In genomic region chr9:132407196-132407595, GRCh38 we compare ENCODE assay signal across 9 cellular contexts. TPM values are rescaled to one million over a fixed set of nuclear protein-coding genes. Genes with fewer than 3 reads are reported as not detected.
DNase-seq lines count a peak whose midpoint lies in the region; ATAC-seq and TF ChIP-seq lines count a peak whose summit lies in the region.
"Had no signal": no experiment of that assay in that cellular context is flagged by ENCODE, and none has a peak within 500 bp of the region (broad histone marks: within the 10 kb centered on the region; RNA-seq: fewer than 3 reads in every experiment).

No MANE protein-coding gene starts in this region.

- peaks cover 29% of the 10 kb centered on the region for H3K36me3 Mint-ChIP-seq in activated naive CD8-positive, alpha-beta T cell treated with anti-CD3 and anti-CD28 coated beads for 36 hours

- TF ChIP-seq EP300 in tibial nerve (IDR thresholded peaks at IDR 0.05), result no peak

- no peak for TF ChIP-seq CTCF in lower lobe of right lung (IDR thresholded peaks at IDR 0.05)
- no peak for TF ChIP-seq CTCF in tibial nerve (IDR thresholded peaks at IDR 0.05)

- H3K9me3 ChIP-seq in lower lobe of right lung, result no peaks in the 10 kb centered on the region
- H3K9me3 ChIP-seq in tibial nerve, result no peaks in the 10 kb centered on the region

- H3K27me3 Mint-ChIP-seq in activated naive CD8-positive, alpha-beta T cell treated with anti-CD3 and anti-CD28 coated beads for 36 hours, result peaks cover 21% of the 10 kb centered on the region

- peaks cover 14% of the 10 kb centered on the region for H3K36me3 ChIP-seq in lower lobe of right lung
- peaks cover 0 to 15% (median 0%) of the 10 kb centered on the region in 3 donors for H3K36me3 ChIP-seq in tibial nerve

- H3K27ac Mint-ChIP-seq in activated naive CD8-positive, alpha-beta T cell treated with anti-CD3 and anti-CD28 coated beads for 36 hours, result peak overlapping the region; percentile 94

- H3K27me3 ChIP-seq in lower lobe of right lung (ENCODE audit: low read depth) (peaks cover 30% of the 10 kb centered on the region), tibial nerve (peaks cover 0 to 32% of the 10 kb centered on the region in 2 donors)

- no peaks in the 10 kb centered on the region for H3K9me3 Mint-ChIP-seq in activated naive CD8-positive, alpha-beta T cell treated with anti-CD3 and anti-CD28 coated beads for 36 hours

- H3K27ac ChIP-seq in lower lobe of right lung, result peak overlapping the region; percentile 31
- H3K27ac ChIP-seq in tibial nerve, result no peak overlapping the region

- peak overlapping the region; percentile 82 for H3K4me3 ChIP-seq in lower lobe of right lung
- H3K4me3 ChIP-seq in tibial nerve, result peak overlapping the region in 3 of 4 donors; percentile 58 to 68 (median 67)

- no peak for TF ChIP-seq POLR2A in tibial nerve (IDR thresholded peaks at IDR 0.05)

- ATAC-seq in lower lobe of right lung (no peak), HG02970 (IDR thresholded peaks at IDR 0.05; ENCODE audit: low FRiP score, unreplicated experiment) (no peak), HG03469 (IDR thresholded peaks at IDR 0.05; ENCODE audit: unreplicated experiment) (no peak), HG03159 (IDR thresholded peaks at IDR 0.05; ENCODE audit: unreplicated experiment) (no peak)

- H3K4me1 ChIP-seq in lower lobe of right lung (peaks cover 47% of the 10 kb centered on the region), tibial nerve (peaks cover 0 to 52% (median 25%) of the 10 kb centered on the region in 4 donors)

- 89 to 90% methylated on average over 2 of the region's 2 CpGs for WGBS in tibial nerve, 2 donors

- intact Hi-C loops in lower lobe of right lung (cut with DNase I), result no loop called here

- peak overlapping the region; percentile 82 for H3K4me3 Mint-ChIP-seq in activated naive CD8-positive, alpha-beta T cell treated with anti-CD3 and anti-CD28 coated beads for 36 hours

- DNase-seq in activated effector memory CD4-positive, alpha-beta T cell treated with anti-CD3 and anti-CD28 coated beads, Interleukin-2, amount 50 U/mL, for 16 hours, result peak; percentile 54
- DNase-seq in activated effector memory CD4-positive, alpha-beta T cell treated with Interleukin-2 at 50 U/mL for 16 hours, result no peak
- no peak for DNase-seq in activated naive CD8-positive, alpha-beta T cell treated with anti-CD3 and anti-CD28 coated beads for 36 hours
- no peak for DNase-seq in lower lobe of right lung
- no peak for DNase-seq in tibial nerve (ENCODE audit: low spot score in 2 of 2)

- H3K4me1 Mint-ChIP-seq in activated naive CD8-positive, alpha-beta T cell treated with anti-CD3 and anti-CD28 coated beads for 36 hours, result peaks cover 55% of the 10 kb centered on the region

RNA-seq across cellular contexts. Expression of gene TTF1, which starts 0.6 kb away (rescaled TPM):
- total RNA-seq in activated naive CD8-positive, alpha-beta T cell treated with anti-CD3 and anti-CD28 coated beads for 36 hours, result 10 to 100 TPM; 41.5 to 42.2 TPM
- total RNA-seq in lower lobe of right lung (12.3 TPM), tibial nerve (10 to 100 TPM in 3 of 4 donors, 1 to 10 TPM in 1; 9.6 to 30.4 (median 12.0) TPM)

RNA-seq across cellular contexts. Expression of gene CFAP77, which starts 2.8 kb away (rescaled TPM):
- total RNA-seq in activated naive CD8-positive, alpha-beta T cell treated with anti-CD3 and anti-CD28 coated beads for 36 hours, result not detected
- 3.7 TPM for total RNA-seq in lower lobe of right lung
- total RNA-seq in tibial nerve, result under 1 TPM in 1 of 4 donors, not detected in 3; 0.66 TPM
- total RNA-seq: M059J had no signal

RNA-seq across cellular contexts. Expression of gene SETX, which starts 52.4 kb away (rescaled TPM):
- total RNA-seq in activated naive CD8-positive, alpha-beta T cell treated with anti-CD3 and anti-CD28 coated beads for 36 hours, result 10 to 100 TPM; 34.8 to 34.9 TPM
- total RNA-seq in lower lobe of right lung (59.3 TPM), tibial nerve (10 to 100 TPM; 64.0 to 73.9 (median 65.1) TPM)
